In the genomic region with DNA sequence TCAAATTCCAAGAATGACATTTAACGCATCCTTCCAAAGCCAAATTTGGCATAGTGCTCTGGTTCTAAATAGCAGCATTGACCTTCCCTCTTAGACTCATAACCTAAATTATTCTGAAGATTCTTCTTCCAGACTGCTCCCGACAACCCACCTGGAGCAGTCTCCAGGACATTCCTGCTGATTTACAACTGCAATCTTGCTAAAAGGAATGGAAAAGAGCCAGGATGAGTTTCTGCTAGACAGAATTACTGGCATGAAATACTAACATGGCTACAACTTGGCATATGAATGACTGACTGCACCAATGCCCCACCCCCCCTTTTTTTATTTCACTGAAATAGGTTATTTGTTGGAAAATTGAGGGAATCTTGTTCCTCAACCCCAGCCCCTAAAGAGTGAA, we compare ENCODE assay signal across 1 cellular context.
TF ChIP-seq lines count a peak whose summit lies in the region.

No MANE protein-coding gene starts in this region.

TF ChIP-seq in A549, 52 proteins besides CTCF, POLR2A, EP300 and RAD21 (continued from another document):
- TF ChIP-seq CHD2 (IDR thresholded peaks at IDR 0.05; ENCODE audit: low read length, partially characterized antibody) (no peak), SREBF2 (IDR thresholded peaks at IDR 0.05) (no peak), ESRRA (IDR thresholded peaks at IDR 0.05; ENCODE audit: borderline replicate concordance, low read length) (no peak), CHD4 (IDR thresholded peaks at IDR 0.05; ENCODE audit: borderline replicate concordance) (no peak), JUNB (IDR thresholded peaks at IDR 0.05) (no peak), ELK1 (IDR thresholded peaks at IDR 0.05; ENCODE audit: low read depth, low read length) (no peak), ZFP36 (IDR thresholded peaks at IDR 0.05; ENCODE audit: borderline replicate concordance, partially characterized antibody) (no peak), KDM5A (IDR thresholded peaks at IDR 0.05) (no peak), HES2 (IDR thresholded peaks at IDR 0.05) (no peak)
